In genomic region chr4:179307297-179308136, GRCh38 we compare ENCODE assay signal across 8 cellular contexts.
DNase-seq lines count a peak whose midpoint lies in the region; ATAC-seq and TF ChIP-seq lines count a peak whose summit lies in the region.

No MANE protein-coding gene starts in this region.

- DNase-seq in CMK (ENCODE audit: low read depth) (peak; percentile 0), NCI-H460 (ENCODE audit: extremely low read depth, low read depth) (peak; percentile 15), epithelial cell of esophagus (ENCODE audit: low read depth) (peak; percentile 55), retinal pigment epithelial cell (ENCODE audit: low read depth) (no peak), DMS153 treated with DMSO at 0.1 percent for 48 hours (lab: John Stamatoyannopoulos, UW; ENCODE audit: unreplicated experiment) (no peak), NCI-H2107 (lab: John Stamatoyannopoulos, UW) (no peak)

- ATAC-seq in HG02642 (IDR thresholded peaks at IDR 0.05; ENCODE audit: poor library complexity, unreplicated experiment), result peak; percentile 90

- TF ChIP-seq CTCF in GM12875 (IDR thresholded peaks at IDR 0.05; ENCODE audit: borderline replicate concordance, insufficient read depth, low read depth, low read length) (peak; percentile 64), epithelial cell of esophagus (IDR thresholded peaks at IDR 0.05; ENCODE audit: insufficient read depth, low read depth, low read length, missing control alignments) (peak; percentile 79), retinal pigment epithelial cell (conservative IDR thresholded peaks at IDR 0.05; ENCODE audit: low read depth, low read length) (peak; percentile 58)

- H3K4me3 ChIP-seq in GM12875 (ENCODE audit: low read depth, low read length), result no peak overlapping the region
- H3K4me3 ChIP-seq in epithelial cell of esophagus (ENCODE audit: low read length), result no peak overlapping the region
- no peak overlapping the region for H3K4me3 ChIP-seq in retinal pigment epithelial cell (ENCODE audit: low read length)

Comparison
In these comparisons a context has a peak if more than half of its experiments do, and no peak if none do; other contexts are left out.
1. DNase-seq: peak in CMK (single experiment), NCI-H460 (single experiment) and epithelial cell of esophagus (single experiment); none in retinal pigment epithelial cell (single experiment), DMS153 treated with DMSO at 0.1 percent for 48 hours (single experiment) and NCI-H2107 (single experiment).
2. Peak in every context shown above with its lines, with median percentiles within 50 percentile points of each other: CTCF ChIP-seq.